1 cellular context compared by ENCODE assay signal in genomic region chr3:154718058-154718457, GRCh38.
TF ChIP-seq lines count a peak whose summit lies in the region.

No MANE protein-coding gene starts in this region.

TF ChIP-seq in GM23338, 12 proteins besides CTCF, POLR2A, EP300 and RAD21 (continued from another document):
- TF ChIP-seq REST (IDR thresholded peaks at IDR 0.05; ENCODE audit: unreplicated experiment) = no peak
- no peak for TF ChIP-seq STAT1 (IDR thresholded peaks at IDR 0.05; ENCODE audit: unreplicated experiment)
- TF ChIP-seq EZH2phosphoT487 (IDR thresholded peaks at IDR 0.05; ENCODE audit: unreplicated experiment) = no peak
- TF ChIP-seq ZNF114 (CRISPR knock-in tag; IDR thresholded peaks at IDR 0.05) = no peak
- no peak for TF ChIP-seq ETS1 (IDR thresholded peaks at IDR 0.05)
